In genomic region chr4:96936886-96937285, GRCh38 we compare ENCODE assay signal across 13 cellular contexts.
A peak's percentile ranks its signal among the peaks of the same experiment; 100 is the strongest.
DNase-seq lines count a peak whose midpoint lies in the region; TF ChIP-seq lines count a peak whose summit lies in the region.
"Had no signal": no experiment of that assay in that cellular context is flagged by ENCODE, and none has a peak within 500 bp of the region (broad histone marks: within the 10 kb centered on the region; RNA-seq: fewer than 3 reads in every experiment).

No MANE protein-coding gene starts in this region.

- H3K27me3 ChIP-seq in H7 (ENCODE audit: control insufficient read depth, insufficient read depth, low read length): no peaks in the 10 kb centered on the region
- H3K27me3 ChIP-seq: BLaER1 treated with 17β-estradiol and CSF1 and Interleukin-3, amounts not matched to agents 10 nM and 100 nM had no signal

- peak; percentile 18 for DNase-seq in NCI-H82 (lab: John Stamatoyannopoulos, UW)
- DNase-seq in NCI-H82 treated with DMSO at 0.1 percent for 48 hours (lab: John Stamatoyannopoulos, UW; ENCODE audit: unreplicated experiment): no peak
- DNase-seq in NCI-H69 (lab: John Stamatoyannopoulos, UW): peak; percentile 16
- peak; percentile 67 for DNase-seq in cerebellum (ENCODE audit: low spot score)
- no peak for DNase-seq in H7
- DNase-seq in foreskin fibroblast: no peak
- DNase-seq in NCI-H187 (lab: John Stamatoyannopoulos, UW): no peak
- DNase-seq: Calu3; CD8-positive, alpha-beta T cell; GDM1; HFFc6; KBM-7 had no signal

- no peak for TF ChIP-seq CTCF in foreskin fibroblast (IDR thresholded peaks at IDR 0.05; ENCODE audit: low read depth, low read length)

- no peaks in the 10 kb centered on the region for H3K36me3 ChIP-seq in H7 (replicated peaks; ENCODE audit: control insufficient read depth, insufficient read depth, low read length)
- H3K36me3 ChIP-seq: BLaER1 treated with 17β-estradiol and CSF1 and Interleukin-3, amounts not matched to agents 10 nM and 100 nM had no signal

- H3K4me3 ChIP-seq in H7 (ENCODE audit: insufficient read depth, low read depth, low read length) (no peak overlapping the region), foreskin fibroblast (ENCODE audit: low read depth in 1 of 2, low read length in 2 of 2) (no peak overlapping the region)
- H3K4me3 ChIP-seq: BLaER1 treated with 17β-estradiol and CSF1 and Interleukin-3, amounts not matched to agents 10 nM and 100 nM had no signal

Comparison
In these comparisons a context has a peak if more than half of its experiments do, and no peak if none do; other contexts are left out.
1. DNase-seq: peak in NCI-H82 (single experiment), NCI-H69 (single experiment) and cerebellum (single experiment); none in NCI-H82 treated with DMSO at 0.1 percent for 48 hours (single experiment), H7 (single experiment), foreskin fibroblast (0 of 2) and NCI-H187 (0 of 2).